23 cellular contexts compared by ENCODE assay signal in genomic region chr10:56920586-56921250, GRCh38.
"Had no signal": no experiment of that assay in that cellular context is flagged by ENCODE, and none has a peak within 500 bp of the region (broad histone marks: within the 10 kb centered on the region; RNA-seq: fewer than 3 reads in every experiment).

No MANE protein-coding gene starts in this region.

- H3K4me1 ChIP-seq: heart left ventricle, suprapubic skin, thyroid gland had no signal

- H3K27me3 Mint-ChIP-seq: dendritic cell treated with granulocyte-macrophage colony-stimulating factor and Interleukin-4, amounts not matched to agents 40 ng/mL and 50 ng/mL, for 4 days; effector memory CD8-positive, alpha-beta T cell; naive B cell; type B pancreatic cell had no signal

- DNase-seq: cerebellar nuclear complex; effector memory CD8-positive, alpha-beta T cell; erythroblast; foreskin melanocyte; heart left ventricle; hippocampal formation; left cardiac atrium; left ventricle myocardium superior; mesenchymal stem cell; naive B cell; posterior cingulate gyrus; right cardiac atrium; stimulated activated CD4-positive, alpha-beta T cell treated with anti-CD3 and anti-CD28 coated beads, Interleukin-4, amount 100 ng/mL, for 1 hour; stimulated activated CD8-positive, alpha-beta memory T cell treated with anti-CD3 and anti-CD28 coated beads, Interleukin-4, amount 100 ng/mL, for 48 hours; stimulated activated naive CD8-positive, alpha-beta T cell treated with anti-CD3 and anti-CD28 coated beads, Interleukin-15, Interleukin-2, amounts not matched to agents 100 U/mL and 50 U/mL, for 24 hours; thyroid gland had no signal

- H3K36me3 Mint-ChIP-seq: naive B cell; stimulated activated effector memory CD8-positive, alpha-beta T cell treated with anti-CD3 and anti-CD28 coated beads, Interleukin-12 subunit alpha, Interleukin-12 subunit beta, amount 100 ng/mL, for 72 hours; type B pancreatic cell had no signal

- H3K27ac ChIP-seq: heart left ventricle, neutrophil, suprapubic skin, thyroid gland had no signal

- H3K27ac Mint-ChIP-seq: dendritic cell treated with granulocyte-macrophage colony-stimulating factor and Interleukin-4, amounts not matched to agents 40 ng/mL and 50 ng/mL, for 4 days; effector memory CD8-positive, alpha-beta T cell; naive B cell; stimulated activated effector memory CD8-positive, alpha-beta T cell treated with anti-CD3 and anti-CD28 coated beads, Interleukin-12 subunit alpha, Interleukin-12 subunit beta, amount 100 ng/mL, for 72 hours; type B pancreatic cell had no signal

- H3K9me3 ChIP-seq: neutrophil, thyroid gland had no signal

- H3K4me1 Mint-ChIP-seq: naive B cell; stimulated activated effector memory CD8-positive, alpha-beta T cell treated with anti-CD3 and anti-CD28 coated beads, Interleukin-12 subunit alpha, Interleukin-12 subunit beta, amount 100 ng/mL, for 72 hours had no signal

- H3K27me3 ChIP-seq: heart left ventricle, neutrophil, suprapubic skin, thyroid gland had no signal

- H3K4me2 ChIP-seq: smooth muscle cell had no signal

- H3K9me3 Mint-ChIP-seq: type B pancreatic cell had no signal

- H3K4me3 ChIP-seq: heart left ventricle, lung, smooth muscle cell, suprapubic skin, thyroid gland had no signal

- H3K36me3 ChIP-seq: heart left ventricle, neutrophil, suprapubic skin, thyroid gland had no signal

- ATAC-seq: effector memory CD8-positive, alpha-beta T cell; heart left ventricle; left cardiac atrium; left ventricle myocardium superior; right cardiac atrium; stimulated activated effector memory CD8-positive, alpha-beta T cell treated with anti-CD3 and anti-CD28 coated beads, Interleukin-12 subunit alpha, Interleukin-12 subunit beta, amount 100 ng/mL, for 72 hours; stimulated activated naive CD8-positive, alpha-beta T cell treated with anti-CD3 and anti-CD28 coated beads, Interleukin-15, Interleukin-2, amounts not matched to agents 100 U/mL and 50 U/mL, for 24 hours had no signal

- H3K4me3 Mint-ChIP-seq: dendritic cell treated with granulocyte-macrophage colony-stimulating factor and Interleukin-4, amounts not matched to agents 40 ng/mL and 50 ng/mL, for 4 days; effector memory CD8-positive, alpha-beta T cell; naive B cell; stimulated activated effector memory CD8-positive, alpha-beta T cell treated with anti-CD3 and anti-CD28 coated beads, Interleukin-12 subunit alpha, Interleukin-12 subunit beta, amount 100 ng/mL, for 72 hours; type B pancreatic cell had no signal
